In the genomic region with DNA sequence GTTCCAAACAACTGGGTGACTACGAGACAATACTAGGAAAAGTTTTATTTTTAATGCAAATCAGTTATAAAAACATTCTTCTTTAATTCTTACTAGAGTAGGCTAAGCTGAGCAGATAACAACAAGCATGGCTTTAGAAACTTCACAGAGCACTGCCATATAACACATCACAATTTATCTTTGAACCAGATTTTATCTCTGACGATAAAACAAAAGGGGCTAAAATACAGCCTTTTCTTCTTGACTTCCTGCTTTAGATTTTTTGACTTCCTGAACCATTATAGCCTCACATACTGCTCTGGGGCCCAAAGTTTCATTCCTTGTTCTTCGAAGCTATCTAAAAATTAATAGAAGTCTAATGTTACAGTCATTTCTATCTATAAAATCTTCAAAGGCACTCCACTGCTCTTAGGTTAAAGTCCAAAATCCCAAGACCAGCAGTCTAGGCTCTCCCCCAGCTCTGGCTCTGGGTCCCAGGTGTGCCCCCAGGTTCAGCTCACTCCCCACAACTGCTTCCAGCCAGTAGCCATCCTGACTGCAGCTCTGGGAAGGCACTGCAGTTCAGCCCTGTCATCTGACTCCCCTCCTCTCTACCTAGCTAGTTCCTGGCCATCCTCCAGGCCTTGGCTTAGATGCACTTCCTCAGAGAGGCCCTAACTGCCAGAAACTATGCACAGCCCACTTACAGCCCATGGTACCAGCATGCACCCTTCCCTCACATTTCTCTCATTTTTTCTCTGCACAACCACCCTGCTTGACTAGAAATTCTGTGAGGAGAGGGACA, we compare ENCODE assay signal across 2 cellular contexts.
TF ChIP-seq lines count a peak whose summit lies in the region.

No MANE protein-coding gene starts in this region.

TF ChIP-seq in A549, 52 proteins besides CTCF, POLR2A, EP300 and RAD21 (continued from another document):
- no peak for TF ChIP-seq HOXB5 (CRISPR knock-in tag; IDR thresholded peaks at IDR 0.05)
- no peak for TF ChIP-seq CBX2 (IDR thresholded peaks at IDR 0.05; ENCODE audit: borderline replicate concordance, low read depth)
- TF ChIP-seq NR3C1 (IDR thresholded peaks at IDR 0.05): no peak
- TF ChIP-seq HEYL (CRISPR knock-in tag; IDR thresholded peaks at IDR 0.05): no peak
- no peak for TF ChIP-seq BHLHE40 (IDR thresholded peaks at IDR 0.05; ENCODE audit: low read depth, low read length)
- TF ChIP-seq JUNB (IDR thresholded peaks at IDR 0.05): no peak
- TF ChIP-seq FOXS1 (CRISPR knock-in tag; IDR thresholded peaks at IDR 0.05): no peak
- TF ChIP-seq RFX5 (IDR thresholded peaks at IDR 0.05): no peak

TF ChIP-seq in HEK293, 187 proteins besides CTCF, POLR2A, EP300 and RAD21 (continued from another document):
- TF ChIP-seq, protein P1, sequence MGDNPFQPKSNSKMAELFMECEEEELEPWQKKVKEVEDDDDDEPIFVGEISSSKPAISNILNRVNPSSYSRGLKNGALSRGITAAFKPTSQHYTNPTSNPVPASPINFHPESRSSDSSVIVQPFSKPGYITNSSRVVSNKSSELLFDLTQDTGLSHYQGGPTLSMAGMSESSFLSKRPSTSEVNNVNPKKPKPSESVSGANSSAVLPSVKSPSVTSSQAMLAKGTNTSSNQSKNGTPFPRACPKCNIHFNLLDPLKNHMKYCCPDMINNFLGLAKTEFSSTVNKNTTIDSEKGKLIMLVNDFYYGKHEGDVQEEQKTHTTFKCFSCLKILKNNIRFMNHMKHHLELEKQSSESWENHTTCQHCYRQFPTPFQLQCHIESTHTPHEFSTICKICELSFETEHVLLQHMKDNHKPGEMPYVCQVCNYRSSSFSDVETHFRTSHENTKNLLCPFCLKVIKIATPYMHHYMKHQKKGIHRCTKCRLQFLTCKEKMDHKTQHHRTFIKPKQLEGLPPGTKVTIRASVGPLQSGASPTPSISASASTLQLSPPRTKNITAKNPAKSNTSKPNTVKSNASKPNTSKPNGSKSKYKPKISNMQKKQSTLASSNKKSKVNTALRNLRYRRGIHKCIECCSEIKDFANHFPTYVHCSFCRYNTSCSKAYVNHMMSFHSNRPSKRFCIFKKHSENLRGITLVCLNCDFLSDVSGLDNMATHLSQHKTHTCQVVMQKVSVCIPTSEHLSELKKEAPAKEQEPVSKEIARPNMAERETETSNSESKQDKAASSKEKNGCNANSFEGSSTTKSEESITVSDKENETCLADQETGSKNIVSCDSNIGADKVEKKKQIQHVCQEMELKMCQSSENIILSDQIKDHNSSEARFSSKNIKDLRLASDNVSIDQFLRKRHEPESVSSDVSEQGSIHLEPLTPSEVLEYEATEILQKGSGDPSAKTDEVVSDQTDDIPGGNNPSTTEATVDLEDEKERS (tag by site-specific recombination; IDR thresholded peaks at IDR 0.05): no peak
- TF ChIP-seq, protein P2, sequence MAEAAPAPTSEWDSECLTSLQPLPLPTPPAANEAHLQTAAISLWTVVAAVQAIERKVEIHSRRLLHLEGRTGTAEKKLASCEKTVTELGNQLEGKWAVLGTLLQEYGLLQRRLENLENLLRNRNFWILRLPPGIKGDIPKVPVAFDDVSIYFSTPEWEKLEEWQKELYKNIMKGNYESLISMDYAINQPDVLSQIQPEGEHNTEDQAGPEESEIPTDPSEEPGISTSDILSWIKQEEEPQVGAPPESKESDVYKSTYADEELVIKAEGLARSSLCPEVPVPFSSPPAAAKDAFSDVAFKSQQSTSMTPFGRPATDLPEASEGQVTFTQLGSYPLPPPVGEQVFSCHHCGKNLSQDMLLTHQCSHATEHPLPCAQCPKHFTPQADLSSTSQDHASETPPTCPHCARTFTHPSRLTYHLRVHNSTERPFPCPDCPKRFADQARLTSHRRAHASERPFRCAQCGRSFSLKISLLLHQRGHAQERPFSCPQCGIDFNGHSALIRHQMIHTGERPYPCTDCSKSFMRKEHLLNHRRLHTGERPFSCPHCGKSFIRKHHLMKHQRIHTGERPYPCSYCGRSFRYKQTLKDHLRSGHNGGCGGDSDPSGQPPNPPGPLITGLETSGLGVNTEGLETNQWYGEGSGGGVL (tag by site-specific recombination; IDR thresholded peaks at IDR 0.05): no peak
- TF ChIP-seq ZNF624 (tag by site-specific recombination; IDR thresholded peaks at IDR 0.05): no peak
- TF ChIP-seq ZNF600 (tag by site-specific recombination; IDR thresholded peaks at IDR 0.05): peak; percentile 61
TF ChIP-seq in HEK293: peak in this region for 2.
